Comparison of ENCODE assay signal across 23 cellular contexts in genomic region chr9:87588339-87588738, GRCh38.
"Had no signal": no experiment of that assay in that cellular context is flagged by ENCODE, and none has a peak within 500 bp of the region (broad histone marks: within the 10 kb centered on the region; RNA-seq: fewer than 3 reads in every experiment).

No MANE protein-coding gene starts in this region.

- H3K27me3 ChIP-seq: cardiac muscle cell, foreskin keratinocyte, sigmoid colon had no signal

- H3K27ac ChIP-seq: cardiac muscle cell, foreskin keratinocyte, left ventricle myocardium inferior had no signal

- DNase-seq: activated CD4-positive, alpha-beta memory T cell treated with anti-CD3 and anti-CD28 coated beads for 36 hours; activated CD4-positive, alpha-beta T cell treated with anti-CD3 and anti-CD28 coated beads for 48 hours; activated naive CD4-positive, alpha-beta T cell treated with Interleukin-2 at 50 U/mL for 16 hours; activated naive CD8-positive, alpha-beta T cell treated with anti-CD3 and anti-CD28 coated beads, Interleukin-2, amount 10 ng/mL, durations not matched to agents 7 days and 5 days; activated T-cell treated with anti-CD3 and anti-CD28 coated beads, Interleukin-2, amount 50 U/mL, for 48 hours; cortex of kidney; erythroblast; foreskin keratinocyte; immature natural killer cell; kidney glomerular epithelial cell; left ventricle myocardium inferior; mammary epithelial cell; midbrain; nucleus accumbens; retina; sigmoid colon; stimulated activated CD4-positive, alpha-beta T cell treated with anti-CD3 and anti-CD28 coated beads, Interleukin-2, amount 100 ng/mL, for 48 hours; stimulated activated CD8-positive, alpha-beta memory T cell treated with anti-CD3 and anti-CD28 coated beads, Interleukin-4, amount 100 ng/mL, for 48 hours; stimulated activated naive B cell treated with anti-CD40 and anti-IgM and Interleukin-4, amounts not matched to agents 10 μg/mL and 1 μg/mL and 100 μg/mL, for 72 hours; trophoblast cell had no signal

- H3K27ac Mint-ChIP-seq: activated CD4-positive, alpha-beta memory T cell treated with anti-CD3 and anti-CD28 coated beads for 36 hours; activated naive CD8-positive, alpha-beta T cell treated with anti-CD3 and anti-CD28 coated beads, Interleukin-2, amount 10 ng/mL, durations not matched to agents 7 days and 5 days; immature natural killer cell; natural killer cell treated with Interleukin-12 subunit alpha and Interleukin-12 subunit beta and Interleukin-15 and Interleukin-18, amount 100 ng/mL, for 72 hours; stimulated activated naive B cell treated with anti-CD40 and anti-IgM and Interleukin-4, amounts not matched to agents 10 μg/mL and 1 μg/mL and 100 μg/mL, for 72 hours had no signal

- H3K4me1 Mint-ChIP-seq: activated naive CD8-positive, alpha-beta T cell treated with anti-CD3 and anti-CD28 coated beads, Interleukin-2, amount 10 ng/mL, durations not matched to agents 7 days and 5 days; immature natural killer cell; stimulated activated naive B cell treated with anti-CD40 and anti-IgM and Interleukin-4, amounts not matched to agents 10 μg/mL and 1 μg/mL and 100 μg/mL, for 72 hours had no signal

- H3K4me1 ChIP-seq: foreskin keratinocyte had no signal

- H3K9me3 ChIP-seq: left ventricle myocardium inferior, sigmoid colon had no signal

- FAIRE-seq: endometrium had no signal

- H3K36me3 Mint-ChIP-seq: activated CD4-positive, alpha-beta memory T cell treated with anti-CD3 and anti-CD28 coated beads for 36 hours; activated naive CD8-positive, alpha-beta T cell treated with anti-CD3 and anti-CD28 coated beads, Interleukin-2, amount 10 ng/mL, durations not matched to agents 7 days and 5 days; immature natural killer cell; natural killer cell treated with Interleukin-12 subunit alpha and Interleukin-12 subunit beta and Interleukin-15 and Interleukin-18, amount 100 ng/mL, for 72 hours; stimulated activated naive B cell treated with anti-CD40 and anti-IgM and Interleukin-4, amounts not matched to agents 10 μg/mL and 1 μg/mL and 100 μg/mL, for 72 hours had no signal

- H3K9me3 Mint-ChIP-seq: activated CD4-positive, alpha-beta memory T cell treated with anti-CD3 and anti-CD28 coated beads for 36 hours; activated naive CD8-positive, alpha-beta T cell treated with anti-CD3 and anti-CD28 coated beads, Interleukin-2, amount 10 ng/mL, durations not matched to agents 7 days and 5 days; immature natural killer cell; natural killer cell treated with Interleukin-12 subunit alpha and Interleukin-12 subunit beta and Interleukin-15 and Interleukin-18, amount 100 ng/mL, for 72 hours; stimulated activated naive B cell treated with anti-CD40 and anti-IgM and Interleukin-4, amounts not matched to agents 10 μg/mL and 1 μg/mL and 100 μg/mL, for 72 hours had no signal

- H3K4me3 ChIP-seq: cardiac muscle cell, left ventricle myocardium inferior, sigmoid colon had no signal

- H3K27me3 Mint-ChIP-seq: activated CD4-positive, alpha-beta memory T cell treated with anti-CD3 and anti-CD28 coated beads for 36 hours; activated naive CD8-positive, alpha-beta T cell treated with anti-CD3 and anti-CD28 coated beads, Interleukin-2, amount 10 ng/mL, durations not matched to agents 7 days and 5 days; natural killer cell treated with Interleukin-12 subunit alpha and Interleukin-12 subunit beta and Interleukin-15 and Interleukin-18, amount 100 ng/mL, for 72 hours; stimulated activated naive B cell treated with anti-CD40 and anti-IgM and Interleukin-4, amounts not matched to agents 10 μg/mL and 1 μg/mL and 100 μg/mL, for 72 hours had no signal

- H3K36me3 ChIP-seq: cardiac muscle cell, left ventricle myocardium inferior, sigmoid colon had no signal

- H3K4me3 Mint-ChIP-seq: activated CD4-positive, alpha-beta memory T cell treated with anti-CD3 and anti-CD28 coated beads for 36 hours; activated naive CD8-positive, alpha-beta T cell treated with anti-CD3 and anti-CD28 coated beads, Interleukin-2, amount 10 ng/mL, durations not matched to agents 7 days and 5 days; immature natural killer cell; natural killer cell treated with Interleukin-12 subunit alpha and Interleukin-12 subunit beta and Interleukin-15 and Interleukin-18, amount 100 ng/mL, for 72 hours; stimulated activated naive B cell treated with anti-CD40 and anti-IgM and Interleukin-4, amounts not matched to agents 10 μg/mL and 1 μg/mL and 100 μg/mL, for 72 hours had no signal

- ATAC-seq: foreskin keratinocyte; natural killer cell treated with Interleukin-12 subunit alpha and Interleukin-12 subunit beta and Interleukin-15 and Interleukin-18, amount 100 ng/mL, for 72 hours; stimulated activated naive B cell treated with anti-CD40 and anti-IgM and Interleukin-4, amounts not matched to agents 10 μg/mL and 1 μg/mL and 100 μg/mL, for 72 hours had no signal
